8 cellular contexts compared by ENCODE assay signal in the genomic region with DNA sequence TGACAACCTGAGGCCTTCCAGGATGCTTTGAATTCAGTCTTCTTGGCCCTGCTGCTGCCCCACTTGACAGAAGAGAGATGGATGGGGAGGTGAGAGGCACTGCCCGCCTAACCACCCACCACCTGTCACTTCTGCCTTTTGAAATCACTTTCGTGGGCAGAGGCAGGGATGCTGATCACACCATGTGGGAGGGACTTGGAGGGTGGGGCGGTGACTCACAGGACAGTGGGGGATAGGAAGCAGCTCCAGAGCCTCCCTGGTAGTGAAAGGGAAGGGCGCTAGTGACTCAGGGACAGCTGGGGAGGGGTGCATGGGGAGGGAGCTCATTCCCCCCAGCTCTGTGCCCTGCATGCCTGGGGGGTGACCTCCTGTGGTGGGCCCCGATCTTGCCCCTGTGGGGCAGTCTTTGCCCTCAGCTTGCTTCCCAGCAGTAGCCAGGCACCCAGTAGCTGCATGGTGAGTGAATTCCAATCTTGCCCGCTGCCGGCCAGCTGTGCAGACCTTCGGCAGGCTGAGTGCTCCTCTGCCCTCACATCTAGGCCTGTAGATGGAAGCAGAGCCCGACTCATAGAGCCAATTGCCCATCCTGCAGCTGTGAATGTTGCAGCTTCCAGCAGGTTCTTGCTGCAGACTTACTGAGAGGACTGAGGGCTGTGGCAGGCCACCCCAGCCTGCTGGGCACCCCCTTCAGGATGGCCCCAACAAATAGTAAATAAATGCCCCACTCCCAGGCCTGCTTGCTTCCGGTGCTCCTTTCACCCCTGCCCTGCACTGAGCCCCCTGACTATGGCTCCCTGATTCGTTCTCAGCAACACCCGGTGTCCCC. TPM values are rescaled to one million over a fixed set of nuclear protein-coding genes. Genes with fewer than 3 reads are reported as not detected.
DNase-seq lines count a peak whose midpoint lies in the region; ATAC-seq and TF ChIP-seq lines count a peak whose summit lies in the region.
"Not testable (repeated sequence)": the region's sequence is repeated elsewhere in the genome, so short reads cannot be mapped to it uniquely, and the experiment has no call there.

No MANE protein-coding gene starts in this region.

- H3K4me3 ChIP-seq in AG04450 (ENCODE audit: low read depth, low read length); OCI-LY1 (ENCODE audit: low read depth, low read length, poor library complexity, severe bottlenecking); colonic mucosa; heart right ventricle; mucosa of descending colon: not testable (repeated sequence)

- H3K36me3 ChIP-seq in OCI-LY1 (ENCODE audit: insufficient read depth, low read length); colonic mucosa; heart right ventricle; mucosa of descending colon (ENCODE audit: low read depth): not testable (repeated sequence)

- DNase-seq in AG04450 (ENCODE audit: low read depth, low spot score) (peak; percentile 13), activated T-cell treated with anti-CD3 and anti-CD28 coated beads for 48 hours (ENCODE audit: low read depth) (peak; percentile 15), colonic mucosa (peak; percentile 34), heart right ventricle (peak; percentile 47 to 67), mucosa of descending colon (peak in 1 of 3 donors; percentile 30)
- peak; percentile 45 for DNase-seq in stimulated activated CD4-positive, alpha-beta T cell treated with anti-CD3 and anti-CD28 coated beads, Interleukin-1b, Interleukin-23, amount 100 ng/mL, for 48 hours

- H3K27me3 ChIP-seq in AG04450 (ENCODE audit: control insufficient read depth, insufficient read depth, low read length); OCI-LY1 (ENCODE audit: insufficient read depth, low read length); colonic mucosa; heart right ventricle: not testable (repeated sequence)

- WGBS in heart right ventricle, 2 donors = 58 to 59% methylated on average over 10 to 11 of the region's 12 CpGs

- intact Hi-C loops in colonic mucosa (cut with DNase I); mucosa of descending colon (cut with DNase I, micrococcal nuclease): not testable (repeated sequence)
- intact Hi-C loops in heart right ventricle (cut with DNase I) = loop anchor here in 3 of 10 donors (2.0 to 10.0 kb wide), 3 partner anchors 52 to 1712 kb away; a partner anchor contains a TSS

- not testable (repeated sequence) for H3K27ac ChIP-seq in AG04450 (ENCODE audit: low read depth, low read length); OCI-LY1 (ENCODE audit: low read depth, low read length, poor library complexity, severe bottlenecking); colonic mucosa; heart right ventricle

- ATAC-seq in GM18867 (IDR thresholded peaks at IDR 0.05; ENCODE audit: unreplicated experiment) (peak; percentile 69), heart right ventricle (peak; percentile 71 to 88 (median 76)), mucosa of descending colon (peak; percentile 62)

- not testable (repeated sequence) for H3K79me2 ChIP-seq in OCI-LY1 (ENCODE audit: insufficient read depth, low read length)

- TF ChIP-seq CTCF in AG04450 (IDR thresholded peaks at IDR 0.05; ENCODE audit: low read depth, low read length) (peak; percentile 26; the same call in 1 of the 2 replicates), OCI-LY1 (IDR thresholded peaks at IDR 0.05; ENCODE audit: low read length) (peak; percentile 11; the same call in 1 of the 2 replicates), heart right ventricle (IDR thresholded peaks at IDR 0.05) (peak; percentile 32 to 73 (median 58))
- not testable (repeated sequence) for TF ChIP-seq CTCF in colonic mucosa (IDR thresholded peaks at IDR 0.05); mucosa of descending colon (IDR thresholded peaks at IDR 0.05)

- H3K9ac ChIP-seq in OCI-LY1 (ENCODE audit: low read length); colonic mucosa (ENCODE audit: low read depth in 2 of 2, low read length in 2 of 2): not testable (repeated sequence)

- not testable (repeated sequence) for H2AFZ ChIP-seq in OCI-LY1 (ENCODE audit: low read length)

- CTCF ChIA-PET in AG04450 (lab: Charles Lee) = not testable (repeated sequence)

- not testable (repeated sequence) for H3K4me2 ChIP-seq in OCI-LY1 (ENCODE audit: low read length)

- H3K9me2 ChIP-seq in OCI-LY1 (ENCODE audit: low read depth, low read length) = not testable (repeated sequence)

- not testable (repeated sequence) for H3F3A ChIP-seq in OCI-LY1 (ENCODE audit: insufficient read depth, low read length)

- POLR2A ChIA-PET in AG04450 (lab: Yijun Ruan, JAX) = not testable (repeated sequence)

- H4K20me1 ChIP-seq in OCI-LY1 (ENCODE audit: insufficient read depth, low read length) = not testable (repeated sequence)

- not testable (repeated sequence) for H3K9me3 ChIP-seq in AG04450 (ENCODE audit: control insufficient read depth, insufficient read depth, low read length); OCI-LY1 (ENCODE audit: low read length); colonic mucosa; heart right ventricle; mucosa of descending colon

- H3K4me1 ChIP-seq in OCI-LY1 (ENCODE audit: insufficient read depth, low read length, severe bottlenecking); colonic mucosa; heart right ventricle; mucosa of descending colon (ENCODE audit: low read depth): not testable (repeated sequence)

RNA-seq across cellular contexts. Expression of a gene that starts 28.6 kb away (rescaled TPM):
- polyA plus RNA-seq in AG04450 (2011; rRNA removed) (0.10 TPM in 1 of 2 replicates, not detected in the other), heart right ventricle (1 to 10 TPM; 4.6 to 9.2 TPM)
- polyA minus RNA-seq in AG04450 (2011; rRNA and poly(A)+ RNA removed) = 0.09 TPM in 1 of 2 replicates, not detected in the other
- total RNA-seq in colonic mucosa (1 to 10 TPM; 2.4 to 6.6 TPM), heart right ventricle (10 to 100 TPM in 1 of 10 donors, 1 to 10 TPM in 9; 1.7 to 21.6 (median 3.6) TPM), mucosa of descending colon (1 to 10 TPM; 3.2 to 3.3 (median 3.2) TPM)

RNA-seq across cellular contexts. Expression of a gene that starts 53.1 kb away (rescaled TPM):
- not detected in 2 replicates for polyA plus RNA-seq in AG04450 (2011; rRNA removed)
- polyA minus RNA-seq in AG04450 (2011; rRNA and poly(A)+ RNA removed) = not detected in 2 replicates
- under 1 TPM; 0.54 to 0.90 TPM for total RNA-seq in colonic mucosa
- 1 to 10 TPM; 1.5 to 7.3 (median 3.4) TPM for total RNA-seq in heart right ventricle
- polyA plus RNA-seq in heart right ventricle = 1 to 10 TPM; 1.9 to 5.2 TPM
- total RNA-seq in mucosa of descending colon = under 1 TPM; 0.17 to 0.73 (median 0.36) TPM
